In the genomic region with DNA sequence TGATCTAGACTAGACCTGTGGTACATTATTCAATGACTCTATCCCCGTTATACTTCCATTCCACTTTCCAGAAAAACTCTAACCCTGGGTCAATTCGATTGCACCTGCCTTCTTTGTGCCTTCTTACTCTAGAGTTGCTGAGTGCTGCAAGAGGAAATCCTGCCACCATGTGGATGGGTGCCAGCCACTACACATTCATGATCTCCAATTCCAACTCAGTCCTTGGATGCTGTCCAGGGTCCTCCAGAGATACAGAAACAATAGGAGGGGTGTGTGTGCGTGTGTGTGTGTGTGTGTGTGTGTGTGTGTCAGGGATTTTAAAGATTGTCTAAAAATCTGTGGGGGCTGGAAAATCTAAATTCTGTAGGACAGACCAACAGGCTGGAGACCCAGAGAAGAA, we compare ENCODE assay signal across 7 cellular contexts. TPM values are rescaled to one million over a fixed set of nuclear protein-coding genes. Genes with fewer than 3 reads are reported as not detected.
DNase-seq lines count a peak whose midpoint lies in the region; ATAC-seq, FAIRE-seq and TF ChIP-seq lines count a peak whose summit lies in the region.

No MANE protein-coding gene starts in this region.

- TF ChIP-seq RAD21 in GM12878 (IDR thresholded peaks at IDR 0.05; ENCODE audit: insufficient read depth, low read depth, low read length) = peak; percentile 55

- H3K36me3 ChIP-seq in GM06990 (ENCODE audit: control insufficient read depth, insufficient read depth, low read length) = no peaks in the 10 kb centered on the region
- H3K36me3 ChIP-seq in SJSA1 = no peaks in the 10 kb centered on the region
- no peaks in the 10 kb centered on the region for H3K36me3 ChIP-seq in GM12878 (ENCODE audit: control insufficient read depth in 2 of 2, insufficient read depth in 2 of 2, low read length in 1 of 2)

- H3K9me3 ChIP-seq in SJSA1 (replicated peaks) (no peaks in the 10 kb centered on the region), GM12878 (replicated peaks; ENCODE audit: control insufficient read depth, insufficient read depth, low read length) (no peaks in the 10 kb centered on the region)

- no peak overlapping the region for H3K9ac ChIP-seq in GM12878 (ENCODE audit: control insufficient read depth, insufficient read depth, low read length)

- TF ChIP-seq POLR2A in GM12878 (IDR thresholded peaks at IDR 0.05; ENCODE audit: low read depth, low read length) = no peak

- H4K20me1 ChIP-seq in GM12878 (ENCODE audit: control insufficient read depth, insufficient read depth) = no peaks in the 10 kb centered on the region

- H3K27me3 ChIP-seq in GM06990 (replicated peaks; ENCODE audit: control insufficient read depth, insufficient read depth, low read length) (no peaks in the 10 kb centered on the region), SJSA1 (replicated peaks) (no peaks in the 10 kb centered on the region), GM12878 (replicated peaks in 1 of 2; ENCODE audit: control insufficient read depth in 2 of 2, insufficient read depth in 2 of 2, low read length in 1 of 2) (no peaks in the 10 kb centered on the region; a peak in 2 of 4 replicates)

- H3K4me3 ChIP-seq in GM06990 (replicated peaks; ENCODE audit: low read depth, low read length) (no peak overlapping the region), LNCaP clone FGC (ENCODE audit: low read depth, low read length) (no peak overlapping the region), SJSA1 (no peak overlapping the region), GM12878 (no peak overlapping the region)

- no peak for FAIRE-seq in GM12878 (lab: Jason Lieb, UNC)

- H3K79me2 ChIP-seq in GM12878 (ENCODE audit: control insufficient read depth, insufficient read depth, low read length) = no peaks in the 10 kb centered on the region

- POLR2A ChIA-PET in GM12878 (lab: Charles Lee) = no interaction called here

- ATAC-seq in GM12878 = peak; percentile 89

- in situ Hi-C loops in GM12878 (cut with MboI) = no loop called here

- SMC1A ChIA-PET in GM12878 (lab: Charles Lee; ENCODE audit: uncharacterized antibody, unreplicated experiment) = no interaction called here

- RAD21 ChIA-PET in GM12878 (lab: Charles Lee; ENCODE audit: unreplicated experiment) = no interaction called here

- no peaks in the 10 kb centered on the region for H3K4me1 ChIP-seq in SJSA1 (replicated peaks)
- H3K4me1 ChIP-seq in GM12878 (ENCODE audit: control insufficient read depth, insufficient read depth, low read length) = no peaks in the 10 kb centered on the region

- H3K4me2 ChIP-seq in GM12878 (ENCODE audit: control insufficient read depth, insufficient read depth) = no peak overlapping the region

- CTCF ChIA-PET in GM12878 (lab: Yijun Ruan, JAX) = no interaction called here

- H2AFZ ChIP-seq in GM12878 (ENCODE audit: control insufficient read depth, low read depth, low read length) = no peak overlapping the region

- TF ChIP-seq EP300 in GM12878 (IDR thresholded peaks at IDR 0.05; ENCODE audit: borderline replicate concordance in 1 of 2, control insufficient read depth in 1 of 2, low read depth in 2 of 2, low read length in 2 of 2) = no peak

- TF ChIP-seq CTCF in GM06990 (IDR thresholded peaks at IDR 0.05; ENCODE audit: insufficient read depth, low read length, poor library complexity, severe bottlenecking) (peak; percentile 50), LNCaP clone FGC (IDR thresholded peaks at IDR 0.05; ENCODE audit: control insufficient read depth, extremely low read depth, insufficient read depth) (peak; percentile 66), GM12878 (IDR thresholded peaks at IDR 0.05 in 2 of 3, conservative IDR thresholded peaks at IDR 0.05 in 1 of 3; ENCODE audit: control insufficient read depth in 2 of 3, extremely low read depth in 1 of 3, insufficient read depth in 1 of 3, low read depth in 3 of 3, low read length in 3 of 3) (peak; percentile 47 to 68 (median 54); a peak in 5 of 6 replicates)

- WGBS in GM12878 (ENCODE audit: insufficient coverage, insufficient replicate concordance, low lambda C conversion rate, missing lambda C conversion rate) = 0% methylated on average over 3 of the region's 3 CpGs

- H3K27ac ChIP-seq in SJSA1 = no peak overlapping the region
- no peak overlapping the region for H3K27ac ChIP-seq in GM12878 (ENCODE audit: control insufficient read depth, insufficient read depth)

- no peak for DNase-seq in GM06990 (ENCODE audit: extremely low read depth, insufficient read length)
- peak; percentile 67 for DNase-seq in LNCaP clone FGC (ENCODE audit: low read depth)
- DNase-seq in SJSA1 (ENCODE audit: low read depth in 1 of 2, low spot score in 2 of 2) = peak; percentile 6 to 46
- no peak for DNase-seq in GM12878 (ENCODE audit: low read depth, low spot score)
- peak; percentile 58 for DNase-seq in inferior parietal cortex (ENCODE audit: extremely low spot score)
- DNase-seq in stimulated activated CD4-positive, alpha-beta T cell treated with anti-CD3 and anti-CD28 coated beads, Interleukin-4, amount 100 ng/mL, for 1 hour = peak; percentile 19
- DNase-seq in OCI-M2 (lab: John Stamatoyannopoulos, UW; ENCODE audit: unreplicated experiment) = no peak

- intact Hi-C loops in GM12878 (cut with micrococcal nuclease; ENCODE audit: unreplicated experiment) = loop anchor here (1.0 kb wide), 1 partner anchor 291 kb away; no protein-coding TSS in a partner anchor

- no TSS peak for BruUV-seq in GM12878 (replicated peaks; lab: Mats Ljungman, UMichigan)

TF ChIP-seq in GM12878, 131 proteins besides CTCF, POLR2A, EP300 and RAD21 (continues in another document):
- TF ChIP-seq BHLHE40 (IDR thresholded peaks at IDR 0.05; ENCODE audit: borderline replicate concordance in 1 of 2, low read depth in 2 of 2, low read length in 1 of 2) (0 out of 4 replicates have a peak, but pooled peaks of 1 of the 2 experiments have one; percentile 12), SMC3 (IDR thresholded peaks at IDR 0.05; ENCODE audit: borderline replicate concordance, low read length) (peak; percentile 74), BACH1 (IDR thresholded peaks at IDR 0.05; ENCODE audit: borderline replicate concordance) (no peak)

RNA-seq across cellular contexts. Expression of gene INTS6L, which starts 42.9 kb away (rescaled TPM):
- total RNA-seq in SJSA1 (2014; rRNA removed; shearing (Covaris generic)) = 3.9 and 4.0 TPM in 2 replicates
- total RNA-seq in GM12878 (2013; cell fraction: nucleolus; rRNA removed) = 101 and 106 TPM in 2 replicates
- 14.1 and 16.1 TPM in 2 replicates for total RNA-seq in GM12878 (2014; rRNA removed)
- total RNA-seq in GM12878 (2014; rRNA removed; fragmentation: Illumina TruSeq; extraction: Trizol) = 18.7 and 20.8 TPM in 2 replicates
- 14.2 and 16.6 TPM in 2 replicates for total RNA-seq in GM12878 (2021)
- 14.5 TPM for polyA plus RNA-seq in GM12878 (2011; ENCODE audit: low read depth)
- 84.9 and 137 TPM in 2 replicates for polyA plus RNA-seq in GM12878 (2011; rRNA removed)
- polyA plus RNA-seq in GM12878 (2011; cell fraction: cytosol; rRNA removed) = 28.7 and 29.9 TPM in 2 replicates
- 218 and 262 TPM in 2 replicates for polyA plus RNA-seq in GM12878 (2011; cell fraction: nucleus; rRNA removed)
- 16.1 and 17.6 TPM in 2 replicates for polyA plus RNA-seq in GM12878 (2012)
- 25.1 and 34.2 TPM in 2 replicates for polyA plus RNA-seq in GM12878 (2014; fragmentation: Illumina TruSeq; extraction: Trizol)
- polyA plus RNA-seq in GM12878 (2014; fragmentation: Nextera tagmentation; extraction: Ambion mirVana) = 10 to 100 TPM in 1 of 2 experiments, 1 to 10 TPM in 1; 4.9 to 10.5 TPM
- polyA plus RNA-seq in GM12878 (2014; rRNA removed) = 20.8 and 20.9 TPM in 2 replicates
- 1 to 10 TPM; 7.5 to 9.2 TPM for polyA plus RNA-seq in GM12878 (2016; fragmentation: Nextera tagmentation; extraction: Ambion mirVana)
- 41.2 and 41.6 TPM in 2 replicates for polyA minus RNA-seq in GM12878 (2011; rRNA and poly(A)+ RNA removed)
- 12.0 and 16.8 TPM in 2 replicates for polyA minus RNA-seq in GM12878 (2011; cell fraction: cytosol; rRNA and poly(A)+ RNA removed)
- 61.1 and 73.0 TPM in 2 replicates for polyA minus RNA-seq in GM12878 (2011; cell fraction: nucleus; rRNA and poly(A)+ RNA removed)

RNA-seq across cellular contexts. Expression of gene SMIM10L2A, which starts 55.8 kb away (rescaled TPM):
- not detected in 2 replicates for total RNA-seq in SJSA1 (2014; rRNA removed; shearing (Covaris generic))
- 2.4 and 2.8 TPM in 2 replicates for total RNA-seq in GM12878 (2013; cell fraction: nucleolus; rRNA removed)
- total RNA-seq in GM12878 (2014; rRNA removed) (0.05 TPM in 1 of 2 replicates, not detected in the other), GM12878 (2014; rRNA removed; fragmentation: Illumina TruSeq; extraction: Trizol) (not detected in 2 replicates), GM12878 (2021) (0.03 TPM in 2 replicates)
- not detected for polyA plus RNA-seq in GM12878 (2011; ENCODE audit: low read depth)
- polyA plus RNA-seq in GM12878 (2011; rRNA removed) (0.05 and 0.06 TPM in 2 replicates), GM12878 (2014; fragmentation: Illumina TruSeq; extraction: Trizol) (not detected in 2 replicates), GM12878 (2014; fragmentation: Nextera tagmentation; extraction: Ambion mirVana) (under 1 TPM in 1 of 2 experiments, not detected in 1; 0.02 TPM), GM12878 (2014; rRNA removed) (not detected in 2 replicates), GM12878 (2016; fragmentation: Nextera tagmentation; extraction: Ambion mirVana) (not detected)
- polyA plus RNA-seq in GM12878 (2011; cell fraction: cytosol; rRNA removed) = 0.01 and 0.02 TPM in 2 replicates
- polyA plus RNA-seq in GM12878 (2011; cell fraction: nucleus; rRNA removed) = 0.12 and 0.24 TPM in 2 replicates
- 0.01 and 0.03 TPM in 2 replicates for polyA plus RNA-seq in GM12878 (2012)
- polyA minus RNA-seq in GM12878 (2011; rRNA and poly(A)+ RNA removed) = 0.07 and 0.10 TPM in 2 replicates
- not detected in 2 replicates for polyA minus RNA-seq in GM12878 (2011; cell fraction: cytosol; rRNA and poly(A)+ RNA removed)
- polyA minus RNA-seq in GM12878 (2011; cell fraction: nucleus; rRNA and poly(A)+ RNA removed) = 0.10 and 0.12 TPM in 2 replicates

Comparison
In these comparisons a context has a peak if more than half of its experiments do, and no peak if none do; other contexts are left out.
1. DNase-seq: peak in LNCaP clone FGC (single experiment), SJSA1 (2 of 2), inferior parietal cortex (single experiment) and stimulated activated CD4-positive, alpha-beta T cell treated with anti-CD3 and anti-CD28 coated beads, Interleukin-4, amount 100 ng/mL, for 1 hour (single experiment); none in GM06990 (single experiment), GM12878 (single experiment) and OCI-M2 (single experiment).
2. Peak in every context shown above with its lines, with median percentiles within 50 percentile points of each other: CTCF ChIP-seq.